ENCODE assay signal across 9 cellular contexts in genomic region chr12:38905480-38906351, GRCh38. TPM values are rescaled to one million over a fixed set of nuclear protein-coding genes. Genes with fewer than 3 reads are reported as not detected.
DNase-seq lines count a peak whose midpoint lies in the region; ATAC-seq and TF ChIP-seq lines count a peak whose summit lies in the region.
"Had no signal": no experiment of that assay in that cellular context is flagged by ENCODE, and none has a peak within 500 bp of the region (broad histone marks: within the 10 kb centered on the region; RNA-seq: fewer than 3 reads in every experiment).

CPNE8 (minus strand) TSS chr12:38905591; CDS start chr12:38905534, 57 bp downstream.

- POLR2A ChIA-PET in CD8-positive, alpha-beta memory T cell (lab: Charles Lee), result no interaction called here

- H3K9me3 Mint-ChIP-seq in CD8-positive, alpha-beta memory T cell, result peaks cover 0 to 14% (median 7%) of the 10 kb centered on the region in 5 donors

- CTCF ChIA-PET in CD8-positive, alpha-beta memory T cell (lab: Charles Lee), result interaction anchor here (0.6 to 1.8 kb wide), 5 partner anchors 8 to 521 kb away, joined by 3 to 7 read pairs (median 3); no protein-coding TSS in a partner anchor

- H3K36me3 Mint-ChIP-seq in CD8-positive, alpha-beta memory T cell, result peaks cover 0 to 10% (median 0%) of the 10 kb centered on the region in 3 donors

- peak within 1 kb of the TSS; percentile 54 for H3K27ac ChIP-seq in CD8-positive, alpha-beta memory T cell (ENCODE audit: low read depth, low read length)
- peak within 1 kb of the TSS; percentile 43 for H3K27ac ChIP-seq in VCaP
- peak within 1 kb of the TSS; percentile 59 to 97 (median 89) for H3K27ac ChIP-seq in skin epidermis
- H3K27ac ChIP-seq: SJSA1 had no signal

- peak within 1 kb of the TSS; percentile 86 for H3K4me3 ChIP-seq in CD8-positive, alpha-beta memory T cell (ENCODE audit: low read length)
- peak within 1 kb of the TSS; percentile 58 to 73 (median 66) for H3K4me3 ChIP-seq in skin epidermis
- H3K4me3 ChIP-seq: SJSA1 had no signal

- peak; percentile 7 to 64 (median 22) for DNase-seq in CD8-positive, alpha-beta memory T cell
- peak; percentile 70 for DNase-seq in HPDE6-E6E7 (ENCODE audit: extremely low spot score)
- peak; percentile 44 for DNase-seq in central memory CD4-positive, alpha-beta T cell
- DNase-seq in iris pigment epithelial cell (ENCODE audit: low read depth), result peak; percentile 54
- no peak for DNase-seq in NCI-H345 (lab: John Stamatoyannopoulos, UW)

- TF ChIP-seq CTCF in VCaP (conservative IDR thresholded peaks at IDR 0.05), result no peak

- H3K4me1 Mint-ChIP-seq in CD8-positive, alpha-beta memory T cell, result peaks cover 18 to 31% (median 20%) of the 10 kb centered on the region in 3 donors

- ATAC-seq in GM21381 (IDR thresholded peaks at IDR 0.05; ENCODE audit: unreplicated experiment), result peak; percentile 49

- H3K4me3 Mint-ChIP-seq in CD8-positive, alpha-beta memory T cell, result peak within 1 kb of the TSS; percentile 84 to 96 (median 92)

- H3K9me3 ChIP-seq in CD8-positive, alpha-beta memory T cell (ENCODE audit: low read length), result no peaks in the 10 kb centered on the region
- H3K9me3 ChIP-seq: SJSA1 had no signal

- no peaks in the 10 kb centered on the region for H3K36me3 ChIP-seq in CD8-positive, alpha-beta memory T cell (ENCODE audit: insufficient read depth, low read length)
- H3K36me3 ChIP-seq: SJSA1 had no signal

- H3K4me1 ChIP-seq in CD8-positive, alpha-beta memory T cell (ENCODE audit: insufficient read depth, low read length), result no peaks in the 10 kb centered on the region

- peaks cover 11 to 13% of the 10 kb centered on the region in 2 donors for H3K27me3 Mint-ChIP-seq in CD8-positive, alpha-beta memory T cell

- no peaks in the 10 kb centered on the region for H3K27me3 ChIP-seq in CD8-positive, alpha-beta memory T cell (ENCODE audit: insufficient read depth, low read length, poor library complexity, severe bottlenecking)

- H3K27ac Mint-ChIP-seq in CD8-positive, alpha-beta memory T cell, result peak within 1 kb of the TSS; percentile 21 to 95 (median 90)

RNA-seq across cellular contexts. Expression of gene CPNE8, which starts in this region (rescaled TPM):
- 1 to 10 TPM; 5.9 to 6.3 TPM for total RNA-seq in CD8-positive, alpha-beta memory T cell
- polyA plus RNA-seq in CD8-positive, alpha-beta memory T cell, result 2.1 TPM
- total RNA-seq: SJSA1 had no signal
